8 cellular contexts compared by ENCODE assay signal in genomic region chr22:46758867-46759290, GRCh38. TPM values are rescaled to one million over a fixed set of nuclear protein-coding genes. Genes with fewer than 3 reads are reported as not detected.
A peak's percentile ranks its signal among the peaks of the same experiment; 100 is the strongest.
DNase-seq lines count a peak whose midpoint lies in the region; ATAC-seq, FAIRE-seq and TF ChIP-seq lines count a peak whose summit lies in the region.

No MANE protein-coding gene starts in this region.

- peaks cover 13% of the 10 kb centered on the region for H3K36me3 ChIP-seq in NT2/D1 (ENCODE audit: insufficient read depth, insufficient read length, low read length)
- no peaks in the 10 kb centered on the region for H3K36me3 ChIP-seq in small intestine (ENCODE audit: control insufficient read depth in 2 of 2, insufficient read depth in 2 of 2, low read length in 2 of 2)

- H3K9ac ChIP-seq in NT2/D1 (ENCODE audit: insufficient read length, low read depth), result peak overlapping the region; percentile 21

- no peak for FAIRE-seq in small intestine (lab: Jason Lieb, UNC)

- TF ChIP-seq CTCF in GM12872 (IDR thresholded peaks at IDR 0.05; ENCODE audit: insufficient read depth, low read depth, low read length), result peak; percentile 86

- H3K9me3 ChIP-seq in NT2/D1 (ENCODE audit: insufficient read depth, low read length), result peaks cover 33% of the 10 kb centered on the region
- no peaks in the 10 kb centered on the region for H3K9me3 ChIP-seq in small intestine (ENCODE audit: control insufficient read depth, low read depth)

- H3K27ac ChIP-seq in small intestine (ENCODE audit: low read depth in 1 of 2, low read length in 1 of 2), result peak overlapping the region; percentile 61 to 78

- H3K4me1 ChIP-seq in NT2/D1 (ENCODE audit: insufficient read depth, insufficient read length) (no peaks in the 10 kb centered on the region), small intestine (ENCODE audit: control insufficient read depth in 2 of 2, insufficient read depth in 1 of 2, low read depth in 1 of 2, low read length in 1 of 2) (peaks cover 0 to 6% of the 10 kb centered on the region in 2 donors)

- DNase-seq in AG08396 (ENCODE audit: low spot score) (peak; percentile 48), NT2/D1 (ENCODE audit: low read depth, low spot score) (no peak), hippocampal formation (lab: John Stamatoyannopoulos, UW) (peak; percentile 14 to 38), small intestine (peak; percentile 98)
- peak; percentile 44 for DNase-seq in activated naive CD4-positive, alpha-beta T cell treated with anti-CD3 and anti-CD28 coated beads, Interleukin-2, amount 50 U/mL, for 16 hours

- WGBS in small intestine, 3 donors, result 13 to 35% (median 26%) methylated on average over 6 of the region's 6 CpGs

- ATAC-seq in GM18873 (IDR thresholded peaks at IDR 0.05; ENCODE audit: low FRiP score, unreplicated experiment), result no peak
- ATAC-seq in HG03045 (IDR thresholded peaks at IDR 0.05; ENCODE audit: unreplicated experiment), result no peak

- H3K27me3 ChIP-seq in NT2/D1 (ENCODE audit: insufficient read depth, insufficient read length) (no peaks in the 10 kb centered on the region), small intestine (ENCODE audit: control insufficient read depth in 2 of 2, insufficient read depth in 2 of 2, low read length in 2 of 2) (no peaks in the 10 kb centered on the region)

- H3K4me3 ChIP-seq in NT2/D1 (ENCODE audit: insufficient read length, low read depth) (no peak overlapping the region), small intestine (ENCODE audit: low read depth in 1 of 2, low read length in 2 of 2) (no peak overlapping the region)

RNA-seq across cellular contexts. Expression of gene TBC1D22A, which starts 3.6 kb away (rescaled TPM):
- 10 to 100 TPM; 17.7 to 23.0 (median 18.9) TPM for polyA plus RNA-seq in small intestine

RNA-seq across cellular contexts. Expression of gene CERK, which starts 20.8 kb away (rescaled TPM):
- 10 to 100 TPM; 43.7 to 59.7 (median 59.7) TPM for polyA plus RNA-seq in small intestine
